8 cellular contexts compared by ENCODE assay signal in genomic region chr5:82396871-82397514, GRCh38.
DNase-seq lines count a peak whose midpoint lies in the region; ATAC-seq lines count a peak whose summit lies in the region.

No MANE protein-coding gene starts in this region.

- no peak overlapping the region for H3K27ac ChIP-seq in substantia nigra (ENCODE audit: low read depth, low read length, poor library complexity, severe bottlenecking)
- H3K27ac ChIP-seq in effector memory CD4-positive, alpha-beta T cell (ENCODE audit: insufficient read depth, low read length, poor library complexity, severe bottlenecking): no peak overlapping the region

- H3K9me3 ChIP-seq in effector memory CD4-positive, alpha-beta T cell (ENCODE audit: control insufficient read depth, low read length): no peaks in the 10 kb centered on the region

- no peak overlapping the region for H3K4me3 ChIP-seq in effector memory CD4-positive, alpha-beta T cell (ENCODE audit: insufficient read depth, low read depth, low read length, poor library complexity, severe bottlenecking)

- no peaks in the 10 kb centered on the region for H3K27me3 ChIP-seq in effector memory CD4-positive, alpha-beta T cell (replicated peaks; ENCODE audit: control insufficient read depth, insufficient read depth, low read length, poor library complexity, severe bottlenecking)

- ATAC-seq in GM21515 (IDR thresholded peaks at IDR 0.05; ENCODE audit: unreplicated experiment): no peak

- no peaks in the 10 kb centered on the region for H3K4me1 ChIP-seq in effector memory CD4-positive, alpha-beta T cell (ENCODE audit: control insufficient read depth, insufficient read depth, low read length, poor library complexity, severe bottlenecking)

- no peaks in the 10 kb centered on the region for H3K36me3 ChIP-seq in effector memory CD4-positive, alpha-beta T cell (ENCODE audit: control insufficient read depth, insufficient read depth, low read length)

- DNase-seq in HPDE6-E6E7 (ENCODE audit: extremely low spot score) (peak; percentile 58), anterior cingulate cortex (lab: John Stamatoyannopoulos, UW) (peak in 31 of 58 donors; percentile 1 to 54 (median 11)), hippocampal formation (lab: John Stamatoyannopoulos, UW) (peak; percentile 3 to 17), substantia nigra (lab: John Stamatoyannopoulos, UW) (peak in 31 of 49 donors; percentile 0 to 61 (median 11)), NCI-H1048 (lab: John Stamatoyannopoulos, UW) (no peak)
- no peak for DNase-seq in stimulated activated CD8-positive, alpha-beta memory T cell treated with anti-CD3 and anti-CD28 coated beads, Interleukin-4, amount 100 ng/mL, for 48 hours
- DNase-seq in effector memory CD4-positive, alpha-beta T cell: no peak

Comparison
In these comparisons a context has a peak if more than half of its experiments do, and no peak if none do; other contexts are left out.
1. DNase-seq: peak in HPDE6-E6E7 (single experiment), anterior cingulate cortex (31 of 58), hippocampal formation (2 of 2) and substantia nigra (31 of 49); none in stimulated activated CD8-positive, alpha-beta memory T cell treated with anti-CD3 and anti-CD28 coated beads, Interleukin-4, amount 100 ng/mL, for 48 hours (single experiment), effector memory CD4-positive, alpha-beta T cell (0 of 3) and NCI-H1048 (single experiment).